26 cellular contexts compared by ENCODE assay signal in genomic region chr11:118082880-118083543, GRCh38. TPM values are rescaled to one million over a fixed set of nuclear protein-coding genes. Genes with fewer than 3 reads are reported as not detected.
DNase-seq lines count a peak whose midpoint lies in the region; ATAC-seq and TF ChIP-seq lines count a peak whose summit lies in the region.
"Had no signal": no experiment of that assay in that cellular context is flagged by ENCODE, and none has a peak within 500 bp of the region (broad histone marks: within the 10 kb centered on the region; RNA-seq: fewer than 3 reads in every experiment).

No MANE protein-coding gene starts in this region.

- H3K4me3 Mint-ChIP-seq in brain, result peak overlapping the region in 2 of 5 experiments; percentile 31 to 61
- H3K4me3 Mint-ChIP-seq: activated B cell treated with CpG ODN at 0.5 μM for 24 hours; activated CD8-positive, alpha-beta T cell treated with anti-CD3 and anti-CD28 coated beads, Interleukin-2, amount 10 ng/mL, durations not matched to agents 7 days and 5 days; activated naive CD4-positive, alpha-beta T cell treated with anti-CD3 and anti-CD28 coated beads for 36 hours; activated T-cell treated with anti-CD3 and anti-CD28 coated beads, Interleukin-2, amount 50 U/mL, for 4 hours; stimulated activated naive B cell treated with anti-CD40 and anti-IgM and Interleukin-4, amounts not matched to agents 10 μg/mL and 1 μg/mL and 100 μg/mL, for 72 hours had no signal

- TF ChIP-seq CTCF in brain (conservative IDR thresholded peaks at IDR 0.05) (no peak), gastrocnemius medialis (IDR thresholded peaks at IDR 0.05 in 4 of 5, conservative IDR thresholded peaks at IDR 0.05 in 1 of 5) (no peak)

- ATAC-seq in left lobe of liver (peak; percentile 37), gastrocnemius medialis (no peak)
- ATAC-seq: activated CD8-positive, alpha-beta T cell treated with anti-CD3 and anti-CD28 coated beads, Interleukin-2, amount 10 ng/mL, durations not matched to agents 7 days and 5 days; activated T-cell treated with anti-CD3 and anti-CD28 coated beads, Interleukin-2, amount 50 U/mL, for 4 hours had no signal

- intact Hi-C loops in gastrocnemius medialis (cut with DNase I; ENCODE audit: low total_unique reads), result no loop called here

- no peak for TF ChIP-seq POLR2A in gastrocnemius medialis (IDR thresholded peaks at IDR 0.05)

- H3K36me3 Mint-ChIP-seq in brain, result no peaks in the 10 kb centered on the region

- H3K27ac ChIP-seq in gastrocnemius medialis, result peak overlapping the region in 3 of 4 donors; percentile 4 to 77 (median 21)
- H3K27ac ChIP-seq: coronary artery, thoracic aorta had no signal

- H3K4me1 ChIP-seq in gastrocnemius medialis, result peaks cover 13 to 17% of the 10 kb centered on the region in 2 donors

- H3K27me3 ChIP-seq in gastrocnemius medialis, result no peaks in the 10 kb centered on the region

- H3K4me3 ChIP-seq in gastrocnemius medialis, result no peak overlapping the region
- H3K4me3 ChIP-seq: coronary artery, thoracic aorta had no signal

- peak; percentile 25 for DNase-seq in KBM-7
- DNase-seq in left lobe of liver (ENCODE audit: low spot score), result no peak
- no peak for DNase-seq in gastrocnemius medialis
- no peak for DNase-seq in NCI-H1417 (lab: John Stamatoyannopoulos, UW)
- DNase-seq in NCI-H226, result no peak
- DNase-seq in AG08395 (ENCODE audit: low spot score), result no peak
- DNase-seq: activated B cell treated with CpG ODN at 0.5 μM for 24 hours; activated CD8-positive, alpha-beta T cell treated with anti-CD3 and anti-CD28 coated beads, Interleukin-2, amount 10 ng/mL, durations not matched to agents 7 days and 5 days; activated naive CD4-positive, alpha-beta T cell treated with anti-CD3 and anti-CD28 coated beads for 36 hours; activated T-cell treated with anti-CD3 and anti-CD28 coated beads, Interleukin-2, amount 50 U/mL, for 4 hours; Calu3; hypothalamus; midbrain; NCI-H1105 treated with DMSO at 0.1 percent for 48 hours; NCI-H69; retina; SIG-M5; stimulated activated naive B cell treated with anti-CD40 and anti-IgM and Interleukin-4, amounts not matched to agents 10 μg/mL and 1 μg/mL and 100 μg/mL, for 72 hours had no signal

- no peaks in the 10 kb centered on the region for H3K36me3 ChIP-seq in gastrocnemius medialis
- H3K36me3 ChIP-seq: thoracic aorta had no signal

- H3K27ac Mint-ChIP-seq in brain, result peak overlapping the region in 3 of 5 experiments; percentile 20 to 81 (median 41)
- H3K27ac Mint-ChIP-seq: activated B cell treated with CpG ODN at 0.5 μM for 24 hours; activated CD8-positive, alpha-beta T cell treated with anti-CD3 and anti-CD28 coated beads, Interleukin-2, amount 10 ng/mL, durations not matched to agents 7 days and 5 days; activated naive CD4-positive, alpha-beta T cell treated with anti-CD3 and anti-CD28 coated beads for 36 hours had no signal

- H3K9me3 Mint-ChIP-seq in brain, result peaks cover 0 to 8% (median 5%) of the 10 kb centered on the region in 5 experiments

- H3K9me3 ChIP-seq in gastrocnemius medialis, result no peaks in the 10 kb centered on the region

- H3K4me1 Mint-ChIP-seq in brain, result peaks cover 42% of the 10 kb centered on the region

- H3K27me3 Mint-ChIP-seq in brain, result peaks cover 24% of the 10 kb centered on the region

- in situ Hi-C loops in KBM-7 (cut with MboI; ENCODE audit: low pct_unique_long_range_greater_than_20kb, low sequenced_read_pairs) (no loop called here), gastrocnemius medialis (cut with MboI; ENCODE audit: low sequenced_read_pairs in 4 of 4) (no loop called here)

RNA-seq across cellular contexts. Expression of gene SMIM35, which starts 3.8 kb away (rescaled TPM):
- polyA plus RNA-seq in brain (ENCODE audit: insufficient read depth, low read depth, low replicate concordance), result 1.1 TPM
- 0.08 TPM for total RNA-seq in left lobe of liver
- total RNA-seq in gastrocnemius medialis, result not detected
- total RNA-seq: activated naive CD4-positive, alpha-beta T cell treated with anti-CD3 and anti-CD28 coated beads for 36 hours; activated T-cell treated with anti-CD3 and anti-CD28 coated beads, Interleukin-2, amount 50 U/mL, for 4 hours; Calu3; HT1080; LHCN-M2; thoracic aorta had no signal
- polyA plus RNA-seq: aorta, keratinocyte had no signal

RNA-seq across cellular contexts. Expression of gene TMPRSS4, which starts 6.1 kb away (rescaled TPM):
- 0.51 TPM for polyA plus RNA-seq in brain (ENCODE audit: insufficient read depth, low read depth, low replicate concordance)
- total RNA-seq in left lobe of liver, result not detected
- 1 to 10 TPM in 1 of 4 donors, not detected in 3; 1.1 TPM for total RNA-seq in gastrocnemius medialis
- total RNA-seq: activated B cell treated with CpG ODN at 0.5 μM for 24 hours; activated naive CD4-positive, alpha-beta T cell treated with anti-CD3 and anti-CD28 coated beads for 36 hours; HT1080; LHCN-M2; T-helper 1 cell treated with Interleukin-12 subunit alpha and Interleukin-12 subunit beta and Interleukin-4 antibody, amounts not matched to agents 30 ng/mL and 1 ng/mL, for 36 hours had no signal
